1 cellular context compared by ENCODE assay signal in genomic region chr1:204420039-204421004, GRCh38.
TF ChIP-seq lines count a peak whose summit lies in the region.

No MANE protein-coding gene starts in this region.

TF ChIP-seq in GM12878, 131 proteins besides CTCF, POLR2A, EP300 and RAD21 (continued from another document):
- peak; percentile 41; the same call in 1 of the 2 replicates for TF ChIP-seq RELB (IDR thresholded peaks at IDR 0.05; ENCODE audit: low read depth)
- no peak for TF ChIP-seq POLR2AphosphoS5 (IDR thresholded peaks at IDR 0.05; ENCODE audit: low read length)
- TF ChIP-seq RCOR1 (conservative IDR thresholded peaks at IDR 0.05; ENCODE audit: low read depth, low read length) = no peak
- peak; percentile 66 to 74 for TF ChIP-seq IKZF2 (IDR thresholded peaks at IDR 0.05)
- TF ChIP-seq PAX5 (IDR thresholded peaks at IDR 0.05; ENCODE audit: borderline replicate concordance, low read depth, low read length) = no peak
TF ChIP-seq in GM12878: peak in this region for 6.
